Comparison of ENCODE assay signal across 18 cellular contexts in genomic region chr6:17536586-17536985, GRCh38.
DNase-seq lines count a peak whose midpoint lies in the region; ATAC-seq, FAIRE-seq and TF ChIP-seq lines count a peak whose summit lies in the region.
"Had no signal": no experiment of that assay in that cellular context is flagged by ENCODE, and none has a peak within 500 bp of the region (broad histone marks: within the 10 kb centered on the region; RNA-seq: fewer than 3 reads in every experiment).

No MANE protein-coding gene starts in this region.

- no peak for TF ChIP-seq POLR2A in H54 (IDR thresholded peaks at IDR 0.05; ENCODE audit: low read depth, low read length)

- H3K27ac ChIP-seq in osteoblast (ENCODE audit: low read depth, low read length): no peak overlapping the region
- H3K27ac ChIP-seq: Peyer's patch had no signal

- H3K36me3 ChIP-seq in osteoblast (ENCODE audit: insufficient read depth, low read length): no peaks in the 10 kb centered on the region
- H3K36me3 ChIP-seq: Peyer's patch had no signal

- peaks cover 5% of the 10 kb centered on the region for H3K4me1 Mint-ChIP-seq in activated naive CD4-positive, alpha-beta T cell treated with anti-CD3 and anti-CD28 coated beads for 36 hours (ENCODE audit: low read depth)
- H3K4me1 Mint-ChIP-seq: activated CD4-positive, alpha-beta T cell treated with anti-CD3 and anti-CD28 coated beads, Interleukin-2, amount 10 ng/mL, durations not matched to agents 24 days and 14 days had no signal

- CTCF ChIA-PET in activated naive CD4-positive, alpha-beta T cell treated with anti-CD3 and anti-CD28 coated beads for 36 hours (lab: Charles Lee): no interaction called here

- no peak for FAIRE-seq in H54 (lab: Jason Lieb, UNC)
- FAIRE-seq: islet of Langerhans had no signal

- H3K4me3 Mint-ChIP-seq in activated naive CD4-positive, alpha-beta T cell treated with anti-CD3 and anti-CD28 coated beads for 36 hours: no peak overlapping the region
- H3K4me3 Mint-ChIP-seq: activated CD4-positive, alpha-beta T cell treated with anti-CD3 and anti-CD28 coated beads, Interleukin-2, amount 10 ng/mL, durations not matched to agents 24 days and 14 days; activated naive CD8-positive, alpha-beta T cell had no signal

- ATAC-seq in GM19463 (IDR thresholded peaks at IDR 0.05; ENCODE audit: unreplicated experiment): peak; percentile 71
- peak; percentile 84 for ATAC-seq in HG02938 (IDR thresholded peaks at IDR 0.05; ENCODE audit: unreplicated experiment)

- H3K4me3 ChIP-seq in osteoblast (ENCODE audit: insufficient read depth, low read length): no peak overlapping the region
- H3K4me3 ChIP-seq: Peyer's patch had no signal

- no peak overlapping the region for H3K4me2 ChIP-seq in osteoblast (ENCODE audit: insufficient read depth, low read length)

- intact Hi-C loops in activated naive CD4-positive, alpha-beta T cell treated with anti-CD3 and anti-CD28 coated beads for 36 hours (cut with micrococcal nuclease): loop anchor here (1.0 to 5.0 kb wide), 4 partner anchors 171 to 579 kb away; partner anchors contain the start of gene NUP153

- no peaks in the 10 kb centered on the region for H4K20me1 ChIP-seq in osteoblast (ENCODE audit: insufficient read depth, low read length)

- H3K9me3 Mint-ChIP-seq in activated naive CD4-positive, alpha-beta T cell treated with anti-CD3 and anti-CD28 coated beads for 36 hours: no peaks in the 10 kb centered on the region
- H3K9me3 Mint-ChIP-seq: activated CD4-positive, alpha-beta T cell treated with anti-CD3 and anti-CD28 coated beads, Interleukin-2, amount 10 ng/mL, durations not matched to agents 24 days and 14 days had no signal

- no peaks in the 10 kb centered on the region for H3K4me1 ChIP-seq in osteoblast (ENCODE audit: insufficient read depth, low read length)
- H3K4me1 ChIP-seq: Peyer's patch had no signal

- H3K79me2 ChIP-seq in osteoblast (ENCODE audit: insufficient read depth, low read length): no peaks in the 10 kb centered on the region

- no peaks in the 10 kb centered on the region for H3K9me3 ChIP-seq in osteoblast (ENCODE audit: low read depth, low read length)
- H3K9me3 ChIP-seq: Peyer's patch had no signal

- no peak for TF ChIP-seq CTCF in osteoblast (IDR thresholded peaks at IDR 0.05; ENCODE audit: extremely low read depth, low read depth, low read length)

- H3K27me3 Mint-ChIP-seq in activated naive CD4-positive, alpha-beta T cell treated with anti-CD3 and anti-CD28 coated beads for 36 hours (ENCODE audit: low read depth): peaks cover 21% of the 10 kb centered on the region

- no peak overlapping the region for H3K27ac Mint-ChIP-seq in activated naive CD4-positive, alpha-beta T cell treated with anti-CD3 and anti-CD28 coated beads for 36 hours
- H3K27ac Mint-ChIP-seq: activated CD4-positive, alpha-beta T cell treated with anti-CD3 and anti-CD28 coated beads, Interleukin-2, amount 10 ng/mL, durations not matched to agents 24 days and 14 days; activated naive CD8-positive, alpha-beta T cell had no signal

- H2AFZ ChIP-seq in osteoblast (ENCODE audit: low read length): no peak overlapping the region

- H3K27me3 ChIP-seq in osteoblast (ENCODE audit: insufficient read depth, low read length): no peaks in the 10 kb centered on the region
- H3K27me3 ChIP-seq: Peyer's patch had no signal

- peak; percentile 68 for DNase-seq in activated naive CD4-positive, alpha-beta T cell treated with anti-CD3 and anti-CD28 coated beads for 36 hours
- no peak for DNase-seq in activated naive CD4-positive, alpha-beta T cell treated with Interleukin-2 at 50 U/mL for 16 hours
- DNase-seq in osteoblast (ENCODE audit: insufficient read length, low spot score, missing footprints) (peak; percentile 73), H54 (ENCODE audit: insufficient read length, low spot score) (no peak), NOMO-1 (lab: John Stamatoyannopoulos, UW; ENCODE audit: unreplicated experiment in 2 of 2) (no peak), NCI-H2107 (lab: John Stamatoyannopoulos, UW) (no peak)
- DNase-seq: activated CD4-positive, alpha-beta T cell treated with anti-CD3 and anti-CD28 coated beads, Interleukin-2, amount 10 ng/mL, durations not matched to agents 24 days and 14 days; central memory CD4-positive, alpha-beta T cell; IMR-90; midbrain; NCI-H1417 treated with DMSO at 0.1 percent for 48 hours; Peyer's patch; posterior cingulate gyrus; T-helper 1 cell had no signal

- H3K36me3 Mint-ChIP-seq in activated naive CD4-positive, alpha-beta T cell treated with anti-CD3 and anti-CD28 coated beads for 36 hours (ENCODE audit: low read depth): no peaks in the 10 kb centered on the region
- H3K36me3 Mint-ChIP-seq: activated naive CD8-positive, alpha-beta T cell had no signal

Comparison
In these comparisons a context has a peak if more than half of its experiments do, and no peak if none do; other contexts are left out.
1. DNase-seq: peak in activated naive CD4-positive, alpha-beta T cell treated with anti-CD3 and anti-CD28 coated beads for 36 hours (single experiment) and osteoblast (single experiment); none in activated naive CD4-positive, alpha-beta T cell treated with Interleukin-2 at 50 U/mL for 16 hours (single experiment), H54 (single experiment), NOMO-1 (0 of 2) and NCI-H2107 (single experiment).